ENCODE assay signal across 10 cellular contexts in genomic region chr18:58525517-58525916, GRCh38.
A peak's percentile ranks its signal among the peaks of the same experiment; 100 is the strongest.
DNase-seq lines count a peak whose midpoint lies in the region; ATAC-seq, FAIRE-seq and TF ChIP-seq lines count a peak whose summit lies in the region.
"Had no signal": no experiment of that assay in that cellular context is flagged by ENCODE, and none has a peak within 500 bp of the region (broad histone marks: within the 10 kb centered on the region; RNA-seq: fewer than 3 reads in every experiment).

No MANE protein-coding gene starts in this region.

- TF ChIP-seq POLR2A in HepG2 (IDR thresholded peaks at IDR 0.05; ENCODE audit: insufficient read depth in 1 of 2, low read depth in 2 of 2, low read length in 2 of 2) (0 out of 4 replicates have a peak, but pooled peaks of 1 of the 2 experiments have one; percentile 24), right lobe of liver (IDR thresholded peaks at IDR 0.05) (no peak)

- H3K36me3 ChIP-seq in HepG2 (replicated peaks in 1 of 2; ENCODE audit: control insufficient read depth in 1 of 2, insufficient read depth in 2 of 2, low read length in 2 of 2) (no peaks in the 10 kb centered on the region), right lobe of liver (no peaks in the 10 kb centered on the region)

- 95% methylated on average over 12 of the region's 12 CpGs for WGBS in HepG2 (ENCODE audit: low lambda C conversion rate)
- WGBS in right lobe of liver (ENCODE audit: insufficient coverage, low coverage, low lambda C conversion rate, missing lambda C conversion rate): 87% methylated on average over 10 of the region's 12 CpGs

- peaks cover 0 to 5% of the 10 kb centered on the region in 2 donors for H3K4me1 Mint-ChIP-seq in effector memory CD8-positive, alpha-beta T cell (ENCODE audit: low read depth in 2 of 2)

- TF ChIP-seq RAD21 in HepG2 (CRISPR knock-in tag; IDR thresholded peaks at IDR 0.05): no peak

- H3K9me3 ChIP-seq in HepG2 (ENCODE audit: low read length) (no peaks in the 10 kb centered on the region), right lobe of liver (no peaks in the 10 kb centered on the region)

- no peak for FAIRE-seq in HepG2 (lab: Jason Lieb, UNC)

- no TSS peak for BruUV-seq in HepG2 (replicated peaks; lab: Mats Ljungman, UMichigan)

- H3K4me2 ChIP-seq in HepG2 (ENCODE audit: low read depth, low read length): peak overlapping the region; percentile 80

- H3K9me3 Mint-ChIP-seq in effector memory CD8-positive, alpha-beta T cell: no peaks in the 10 kb centered on the region

- no peak overlapping the region for H3K4me3 Mint-ChIP-seq in effector memory CD8-positive, alpha-beta T cell
- H3K4me3 Mint-ChIP-seq: activated naive CD8-positive, alpha-beta T cell had no signal

- in situ Hi-C loops in HepG2 (cut with HindIII; ENCODE audit: extremely low pct_ligation_motif_present, low pct_unique_long_range_greater_than_20kb): loop anchor here (25.0 kb wide), 1 partner anchor 537 kb away; no protein-coding TSS in a partner anchor

- POLR2A ChIA-PET in HepG2 (lab: Yijun Ruan, JAX): interaction anchor here (1.3 kb wide), 1 partner anchor 146 kb away, joined by 3 read pairs; the partner anchor contains the start of gene MALT1

- H3K4me3 ChIP-seq in HepG2 (replicated peaks in 1 of 3; ENCODE audit: insufficient read depth in 1 of 3, low read depth in 2 of 3, low read length in 3 of 3) (peak overlapping the region in 1 of 3 experiments; percentile 36; a peak in 1 of 6 replicates), right lobe of liver (no peak overlapping the region)

- H3K79me2 ChIP-seq in HepG2 (ENCODE audit: insufficient read depth, low read length): peaks cover 6% of the 10 kb centered on the region

- H3K27ac ChIP-seq in HepG2 (ENCODE audit: extremely low read length, insufficient read depth, low read length) (peak overlapping the region; percentile 92), right lobe of liver (peak overlapping the region in 1 of 3 donors; percentile 49)

- H3K27me3 ChIP-seq in HepG2 (ENCODE audit: control insufficient read depth in 1 of 2, insufficient read depth in 2 of 2, low read length in 2 of 2) (no peaks in the 10 kb centered on the region), right lobe of liver (no peaks in the 10 kb centered on the region)

- H3K9ac ChIP-seq in HepG2 (ENCODE audit: insufficient read depth, low read depth, low read length): peak overlapping the region; percentile 79

- H3K27ac Mint-ChIP-seq in effector memory CD8-positive, alpha-beta T cell: no peak overlapping the region
- H3K27ac Mint-ChIP-seq: activated naive CD8-positive, alpha-beta T cell had no signal

- TF ChIP-seq CTCF in HepG2 (CRISPR knock-in tag; IDR thresholded peaks at IDR 0.05) (no peak), right lobe of liver (IDR thresholded peaks at IDR 0.05) (no peak)

- CTCF ChIA-PET in HepG2 (lab: Yijun Ruan, JAX; ENCODE audit: low intra/inter-chr PET ratio, low total read pairs): no interaction called here

- peaks cover 28 to 57% of the 10 kb centered on the region in 2 donors for H3K27me3 Mint-ChIP-seq in effector memory CD8-positive, alpha-beta T cell

- no peaks in the 10 kb centered on the region for H3K36me3 Mint-ChIP-seq in effector memory CD8-positive, alpha-beta T cell (ENCODE audit: insufficient read depth)
- H3K36me3 Mint-ChIP-seq: activated naive CD8-positive, alpha-beta T cell had no signal

- intact Hi-C loops in HepG2 (cut with micrococcal nuclease; ENCODE audit: unreplicated experiment): loop anchor here (10.0 kb wide), 1 partner anchor 481 kb away; the partner anchor contains the start of gene NEDD4L
- intact Hi-C loops in right lobe of liver (cut with DNase I): no loop called here

- H3K4me1 ChIP-seq in HepG2 (ENCODE audit: insufficient read depth, low read length) (peaks cover 70% of the 10 kb centered on the region), right lobe of liver (peaks cover 0 to 19% (median 10%) of the 10 kb centered on the region in 4 donors)

- TF ChIP-seq EP300 in HepG2 (IDR thresholded peaks at IDR 0.05; ENCODE audit: low read depth in 2 of 2, low read length in 2 of 2) (no peak), HepG2 (CRISPR knock-in tag; IDR thresholded peaks at IDR 0.05; ENCODE audit: borderline replicate concordance) (no peak)

- H4K20me1 ChIP-seq in HepG2 (ENCODE audit: insufficient read depth, low read length): no peaks in the 10 kb centered on the region

- DNase-seq in HepG2 (ENCODE audit: low spot score) (no peak), right lobe of liver (no peak), KG1 (lab: John Stamatoyannopoulos, UW) (no peak), NCI-H1105 treated with DMSO at 0.1 percent for 48 hours (lab: John Stamatoyannopoulos, UW) (no peak)
- DNase-seq in effector memory CD8-positive, alpha-beta T cell: no peak
- DNase-seq: NCI-H2029 had no signal

- H2AFZ ChIP-seq in HepG2 (ENCODE audit: low read length): no peak overlapping the region

- ATAC-seq in HepG2 (no peak), right lobe of liver (no peak), HG03095 (IDR thresholded peaks at IDR 0.05; ENCODE audit: unreplicated experiment) (peak; percentile 56), GM18520 (IDR thresholded peaks at IDR 0.05; ENCODE audit: unreplicated experiment) (no peak), HG03460 (IDR thresholded peaks at IDR 0.05; ENCODE audit: unreplicated experiment) (no peak)
- peak; percentile 27 for ATAC-seq in effector memory CD8-positive, alpha-beta T cell (replicated peaks)

TF ChIP-seq in HepG2, 621 proteins besides CTCF, POLR2A, EP300 and RAD21:
- TF ChIP-seq ZBTB38 (CRISPR knock-in tag; IDR thresholded peaks at IDR 0.05) (peak; percentile 86), RNF219 (CRISPR knock-in tag; IDR thresholded peaks at IDR 0.05) (0 out of 2 replicates have a peak, but pooled peaks have one; percentile 6), ZNF430 (CRISPR knock-in tag; IDR thresholded peaks at IDR 0.05) (no peak), NFAT5 (CRISPR knock-in tag; IDR thresholded peaks at IDR 0.05) (no peak), ZFP91 (CRISPR knock-in tag; IDR thresholded peaks at IDR 0.05; ENCODE audit: borderline replicate concordance) (0 out of 2 replicates have a peak, but pooled peaks have one; percentile 8)
TF ChIP-seq in HepG2: peak in this region for 3.

Comparison
In these comparisons a context has a peak if more than half of its experiments do, and no peak if none do; other contexts are left out.
1. ATAC-seq: peak in HG03095 (single experiment) and effector memory CD8-positive, alpha-beta T cell (single experiment); none in HepG2 (single experiment), right lobe of liver (0 of 4), GM18520 (single experiment) and HG03460 (single experiment).